1 cellular context compared by ENCODE assay signal in genomic region chr2:80547344-80547743, GRCh38.
TF ChIP-seq lines count a peak whose summit lies in the region.

No MANE protein-coding gene starts in this region.

TF ChIP-seq in GM23338, 12 proteins besides CTCF, POLR2A, EP300 and RAD21 (continued from another document):
- TF ChIP-seq ZNF114 (CRISPR knock-in tag; IDR thresholded peaks at IDR 0.05) (no peak), ETS1 (IDR thresholded peaks at IDR 0.05) (no peak), JUNB (IDR thresholded peaks at IDR 0.05; ENCODE audit: unreplicated experiment) (no peak), CREB1 (CRISPR knock-in tag; IDR thresholded peaks at IDR 0.05; ENCODE audit: low read depth) (no peak), ZNF462 (CRISPR knock-in tag; IDR thresholded peaks at IDR 0.05) (no peak)
